ENCODE assay signal across 8 cellular contexts in genomic region chr1:151372411-151372934, GRCh38.
DNase-seq lines count a peak whose midpoint lies in the region; ATAC-seq and TF ChIP-seq lines count a peak whose summit lies in the region.

SELENBP1 (minus strand) TSS chr1:151372705; CDS start chr1:151372641, 64 bp downstream.

- no peak for TF ChIP-seq CTCF in GM10266 (IDR thresholded peaks at IDR 0.05; ENCODE audit: control insufficient read depth, insufficient read depth, low read depth, missing control alignments)

- H3K4me1 ChIP-seq in stomach smooth muscle (ENCODE audit: control insufficient read depth, insufficient read depth, low read length), result peaks cover 34% of the 10 kb centered on the region

- no peaks in the 10 kb centered on the region for H3K9me3 ChIP-seq in stomach smooth muscle (ENCODE audit: control insufficient read depth in 2 of 2, low read length in 2 of 2)

- DNase-seq in COLO829 (ENCODE audit: low spot score) (peak; percentile 67), NCI-H2171 (lab: John Stamatoyannopoulos, UW) (peak; percentile 26), dedifferentiated amniotic fluid mesenchymal stem cell (ENCODE audit: extremely low spot score) (peak; percentile 33), kidney glomerular epithelial cell (lab: John Stamatoyannopoulos, UW) (peak; percentile 11), GM10266 (ENCODE audit: extremely low spot score) (no peak)
- no peak for DNase-seq in stimulated activated naive CD8-positive, alpha-beta T cell treated with anti-CD3 and anti-CD28 coated beads, Interleukin-15, amount 100 ng/mL, for 72 hours

- H3K4me3 ChIP-seq in stomach smooth muscle (ENCODE audit: low read length in 2 of 2), result peak within 1 kb of the TSS; percentile 54 to 80

- no peaks in the 10 kb centered on the region for H3K27me3 ChIP-seq in stomach smooth muscle (ENCODE audit: control insufficient read depth in 1 of 2, insufficient read depth in 2 of 2, low read length in 2 of 2)

- no peak within 1 kb of the TSS for H3K4me3 Mint-ChIP-seq in stimulated activated naive CD8-positive, alpha-beta T cell treated with anti-CD3 and anti-CD28 coated beads, Interleukin-15, amount 100 ng/mL, for 72 hours

- peaks cover 7% of the 10 kb centered on the region for H3K4me1 Mint-ChIP-seq in stimulated activated naive CD8-positive, alpha-beta T cell treated with anti-CD3 and anti-CD28 coated beads, Interleukin-15, amount 100 ng/mL, for 72 hours

- H3K36me3 ChIP-seq in stomach smooth muscle (ENCODE audit: control insufficient read depth in 2 of 2, insufficient read depth in 2 of 2, low read length in 2 of 2), result peaks cover 11 to 13% of the 10 kb centered on the region in 2 donors

- no peaks in the 10 kb centered on the region for H3K9me3 Mint-ChIP-seq in stimulated activated naive CD8-positive, alpha-beta T cell treated with anti-CD3 and anti-CD28 coated beads, Interleukin-15, amount 100 ng/mL, for 72 hours

- ATAC-seq in HG03378 (IDR thresholded peaks at IDR 0.05; ENCODE audit: unreplicated experiment), result no peak
- no peak for ATAC-seq in stimulated activated naive CD8-positive, alpha-beta T cell treated with anti-CD3 and anti-CD28 coated beads, Interleukin-15, amount 100 ng/mL, for 72 hours

- peak within 1 kb of the TSS; percentile 40 to 73 for H3K9ac ChIP-seq in stomach smooth muscle (ENCODE audit: low read length in 2 of 2)

- H3K27ac Mint-ChIP-seq in stimulated activated naive CD8-positive, alpha-beta T cell treated with anti-CD3 and anti-CD28 coated beads, Interleukin-15, amount 100 ng/mL, for 72 hours, result peak within 1 kb of the TSS in 1 of 2 donors; percentile 42

- no peaks in the 10 kb centered on the region for H3K27me3 Mint-ChIP-seq in stimulated activated naive CD8-positive, alpha-beta T cell treated with anti-CD3 and anti-CD28 coated beads, Interleukin-15, amount 100 ng/mL, for 72 hours

- H3K27ac ChIP-seq in stomach smooth muscle (ENCODE audit: low read length), result peak within 1 kb of the TSS; percentile 89

Comparison
In these comparisons a context has a peak if more than half of its experiments do, and no peak if none do; other contexts are left out.
1. DNase-seq: peak in COLO829 (single experiment), NCI-H2171 (single experiment), dedifferentiated amniotic fluid mesenchymal stem cell (single experiment) and kidney glomerular epithelial cell (single experiment); none in GM10266 (single experiment) and stimulated activated naive CD8-positive, alpha-beta T cell treated with anti-CD3 and anti-CD28 coated beads, Interleukin-15, amount 100 ng/mL, for 72 hours (0 of 2).